In the genomic region with DNA sequence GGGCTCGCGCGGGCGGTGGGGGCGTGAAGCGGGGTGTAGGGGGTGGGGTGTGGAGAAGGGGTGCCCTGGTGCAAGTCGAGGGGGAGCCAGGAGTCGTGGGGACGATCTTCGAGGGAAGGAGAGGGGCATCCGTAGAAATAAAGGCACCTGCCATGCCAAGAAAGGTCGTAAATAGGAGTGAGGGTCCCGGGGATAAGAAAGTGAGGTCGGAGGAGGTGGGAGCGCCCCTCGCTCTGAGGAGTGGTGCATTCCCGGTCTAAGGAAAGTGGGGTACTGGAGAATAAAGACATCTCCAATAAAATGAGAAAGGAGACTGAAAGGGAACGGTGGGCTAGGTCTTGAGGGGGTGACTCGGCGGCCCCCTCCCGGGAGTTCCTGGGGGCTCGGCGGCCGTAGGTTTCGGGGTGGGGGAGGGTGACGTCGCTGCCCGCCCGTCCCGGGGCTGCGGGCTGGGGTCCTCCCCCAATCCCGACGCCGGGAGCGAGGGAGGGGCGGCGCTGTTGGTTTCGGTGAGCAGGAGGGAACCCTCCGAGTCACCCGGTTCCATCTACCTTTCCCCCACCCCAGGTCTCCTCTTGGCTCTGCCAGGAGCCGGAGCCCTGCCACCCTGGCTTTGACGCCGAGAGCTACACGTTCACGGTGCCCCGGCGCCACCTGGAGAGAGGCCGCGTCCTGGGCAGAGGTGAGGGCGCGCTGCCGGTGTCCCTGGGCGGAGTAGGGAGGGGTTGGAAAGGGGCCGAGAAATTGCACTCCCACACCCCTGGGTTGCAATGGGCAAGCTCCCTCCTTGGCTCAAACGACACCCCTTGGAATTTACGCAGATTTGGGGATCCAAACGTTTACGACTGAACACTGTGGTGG, we compare ENCODE assay signal across 8 cellular contexts. TPM values are rescaled to one million over a fixed set of nuclear protein-coding genes. Genes with fewer than 3 reads are reported as not detected.
A peak's percentile ranks its signal among the peaks of the same experiment; 100 is the strongest.
DNase-seq lines count a peak whose midpoint lies in the region; ATAC-seq and TF ChIP-seq lines count a peak whose summit lies in the region.

No MANE protein-coding gene starts in this region.

- H3K9me3 ChIP-seq in iPS-18c (ENCODE audit: control insufficient read depth, insufficient read depth, low read length) (no peaks in the 10 kb centered on the region), smooth muscle cell (replicated peaks; ENCODE audit: low read depth) (no peaks in the 10 kb centered on the region), MM.1S (replicated peaks; ENCODE audit: insufficient read depth, low read length) (no peaks in the 10 kb centered on the region)

- WGBS in smooth muscle cell (ENCODE audit: low lambda C conversion rate): 3% methylated on average over 38 of the region's 58 CpGs

- H4K20me1 ChIP-seq in smooth muscle cell (ENCODE audit: low read depth) (peaks cover 5% of the 10 kb centered on the region), MM.1S (ENCODE audit: insufficient read depth, low read length) (no peaks in the 10 kb centered on the region)

- no peaks in the 10 kb centered on the region for H3K36me3 Mint-ChIP-seq in T-cell

- H3K4me3 ChIP-seq in iPS-18c (ENCODE audit: insufficient read depth, low read depth, low read length) (peak overlapping the region; percentile 84), smooth muscle cell (peak overlapping the region; percentile 59), MM.1S (ENCODE audit: low read length) (no peak overlapping the region)

- H3K27me3 ChIP-seq in smooth muscle cell (ENCODE audit: low read depth) (peaks cover 40% of the 10 kb centered on the region), MM.1S (replicated peaks; ENCODE audit: insufficient read depth, low read length) (no peaks in the 10 kb centered on the region; the same call in 1 of the 2 replicates)

- peak overlapping the region; percentile 46 to 61 (median 59) for H3K4me3 Mint-ChIP-seq in T-cell

- POLR2A ChIA-PET in T-cell (lab: Charles Lee): no interaction called here

- H3K4me1 Mint-ChIP-seq in T-cell: peaks cover 0 to 9% (median 5%) of the 10 kb centered on the region in 3 donors

- peaks cover 16% of the 10 kb centered on the region for H3K4me1 ChIP-seq in smooth muscle cell (ENCODE audit: low read depth)
- no peaks in the 10 kb centered on the region for H3K4me1 ChIP-seq in MM.1S (ENCODE audit: low read length)

- no peaks in the 10 kb centered on the region for H3K36me3 ChIP-seq in smooth muscle cell (ENCODE audit: low read depth)
- no peaks in the 10 kb centered on the region for H3K36me3 ChIP-seq in MM.1S (replicated peaks; ENCODE audit: insufficient read depth, low read length)

- H3K27me3 Mint-ChIP-seq in T-cell: peaks cover 29 to 44% of the 10 kb centered on the region in 2 donors

- H2AFZ ChIP-seq in smooth muscle cell (ENCODE audit: low read depth): no peak overlapping the region
- no peak overlapping the region for H2AFZ ChIP-seq in MM.1S (ENCODE audit: low read length)

- no peak for TF ChIP-seq CTCF in smooth muscle cell (IDR thresholded peaks at IDR 0.05; ENCODE audit: borderline replicate concordance, insufficient read depth, poor library complexity, severe bottlenecking)
- TF ChIP-seq CTCF in MM.1S (IDR thresholded peaks at IDR 0.05; ENCODE audit: low read length): no peak

- no peaks in the 10 kb centered on the region for H3F3A ChIP-seq in smooth muscle cell (ENCODE audit: low read depth)
- no peaks in the 10 kb centered on the region for H3F3A ChIP-seq in MM.1S (ENCODE audit: insufficient read depth, low read length)

- peak overlapping the region; percentile 84 for H3K4me2 ChIP-seq in smooth muscle cell
- H3K4me2 ChIP-seq in MM.1S (ENCODE audit: low read depth, low read length): no peak overlapping the region

- H3K9ac ChIP-seq in smooth muscle cell (ENCODE audit: low read depth): peak overlapping the region; percentile 70
- no peak overlapping the region for H3K9ac ChIP-seq in MM.1S (ENCODE audit: low read length)

- peak; percentile 37 for DNase-seq in NCI-H345 (lab: John Stamatoyannopoulos, UW)
- no peak for DNase-seq in NCI-H345 treated with DMSO at 0.1 percent for 48 hours (lab: John Stamatoyannopoulos, UW; ENCODE audit: unreplicated experiment)
- no peak for DNase-seq in T-cell
- DNase-seq in smooth muscle cell (lab: John Stamatoyannopoulos, UW; ENCODE audit: unreplicated experiment): no peak
- DNase-seq in MM.1S: no peak
- DNase-seq in occipital lobe (lab: John Stamatoyannopoulos, UW): no peak

- peak overlapping the region; percentile 31 for H3K27ac ChIP-seq in smooth muscle cell (ENCODE audit: low read depth)
- H3K27ac ChIP-seq in MM.1S (ENCODE audit: low read length): no peak overlapping the region

- ATAC-seq in T-cell (replicated peaks in 1 of 4): no peak
- no peak for ATAC-seq in HG02852 (IDR thresholded peaks at IDR 0.05; ENCODE audit: unreplicated experiment)

- no peaks in the 10 kb centered on the region for H3K9me3 Mint-ChIP-seq in T-cell

- no peaks in the 10 kb centered on the region for H3K9me2 ChIP-seq in MM.1S (replicated peaks; ENCODE audit: insufficient read depth, low read length)

- H3K27ac Mint-ChIP-seq in T-cell: no peak overlapping the region

- CTCF ChIA-PET in T-cell (lab: Charles Lee): no interaction called here

- no peaks in the 10 kb centered on the region for H3K79me2 ChIP-seq in smooth muscle cell (ENCODE audit: low read depth)
- no peaks in the 10 kb centered on the region for H3K79me2 ChIP-seq in MM.1S (ENCODE audit: low read length)

RNA-seq across cellular contexts. Expression of gene CDH1, which starts 0.9 kb away (rescaled TPM):
- total RNA-seq in T-cell: 1 to 10 TPM in 3 of 5 donors, under 1 TPM in 2; 0.38 to 6.8 (median 1.4) TPM
- 44.3 and 45.8 TPM in 2 replicates for total RNA-seq in smooth muscle cell
- 4.7 and 28.0 TPM in 2 replicates for polyA plus RNA-seq in smooth muscle cell
- 1.1 TPM for total RNA-seq in occipital lobe
